ENCODE assay signal across 1 cellular context in the genomic region with DNA sequence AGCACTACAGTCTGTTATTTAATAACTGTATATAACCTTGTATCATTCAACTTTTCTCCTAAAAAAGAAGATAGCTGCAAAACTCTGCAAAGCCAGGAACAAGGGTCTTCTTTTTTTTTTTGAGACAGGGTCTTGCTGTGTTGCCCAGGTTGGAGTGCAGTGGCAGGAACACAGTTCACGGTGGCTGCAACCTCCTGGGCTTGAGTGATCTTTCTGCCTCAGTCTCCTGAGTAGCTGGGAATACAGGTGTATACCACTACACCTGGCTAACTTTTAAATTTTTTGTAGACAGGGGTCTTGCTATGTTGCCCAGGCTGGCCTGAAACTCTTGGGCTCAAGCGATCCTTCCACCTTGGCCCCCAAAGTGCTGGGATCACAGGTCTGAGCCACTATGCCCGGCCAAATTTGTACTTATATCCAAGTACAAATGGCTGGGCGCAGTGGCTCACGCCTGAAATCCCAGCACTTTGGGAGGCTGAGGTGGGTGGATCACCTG.
TF ChIP-seq lines count a peak whose summit lies in the region.

No MANE protein-coding gene starts in this region.

TF ChIP-seq in WTC11, 78 proteins besides CTCF, POLR2A, EP300 and RAD21 (continued from another document):
- TF ChIP-seq, protein P1, sequence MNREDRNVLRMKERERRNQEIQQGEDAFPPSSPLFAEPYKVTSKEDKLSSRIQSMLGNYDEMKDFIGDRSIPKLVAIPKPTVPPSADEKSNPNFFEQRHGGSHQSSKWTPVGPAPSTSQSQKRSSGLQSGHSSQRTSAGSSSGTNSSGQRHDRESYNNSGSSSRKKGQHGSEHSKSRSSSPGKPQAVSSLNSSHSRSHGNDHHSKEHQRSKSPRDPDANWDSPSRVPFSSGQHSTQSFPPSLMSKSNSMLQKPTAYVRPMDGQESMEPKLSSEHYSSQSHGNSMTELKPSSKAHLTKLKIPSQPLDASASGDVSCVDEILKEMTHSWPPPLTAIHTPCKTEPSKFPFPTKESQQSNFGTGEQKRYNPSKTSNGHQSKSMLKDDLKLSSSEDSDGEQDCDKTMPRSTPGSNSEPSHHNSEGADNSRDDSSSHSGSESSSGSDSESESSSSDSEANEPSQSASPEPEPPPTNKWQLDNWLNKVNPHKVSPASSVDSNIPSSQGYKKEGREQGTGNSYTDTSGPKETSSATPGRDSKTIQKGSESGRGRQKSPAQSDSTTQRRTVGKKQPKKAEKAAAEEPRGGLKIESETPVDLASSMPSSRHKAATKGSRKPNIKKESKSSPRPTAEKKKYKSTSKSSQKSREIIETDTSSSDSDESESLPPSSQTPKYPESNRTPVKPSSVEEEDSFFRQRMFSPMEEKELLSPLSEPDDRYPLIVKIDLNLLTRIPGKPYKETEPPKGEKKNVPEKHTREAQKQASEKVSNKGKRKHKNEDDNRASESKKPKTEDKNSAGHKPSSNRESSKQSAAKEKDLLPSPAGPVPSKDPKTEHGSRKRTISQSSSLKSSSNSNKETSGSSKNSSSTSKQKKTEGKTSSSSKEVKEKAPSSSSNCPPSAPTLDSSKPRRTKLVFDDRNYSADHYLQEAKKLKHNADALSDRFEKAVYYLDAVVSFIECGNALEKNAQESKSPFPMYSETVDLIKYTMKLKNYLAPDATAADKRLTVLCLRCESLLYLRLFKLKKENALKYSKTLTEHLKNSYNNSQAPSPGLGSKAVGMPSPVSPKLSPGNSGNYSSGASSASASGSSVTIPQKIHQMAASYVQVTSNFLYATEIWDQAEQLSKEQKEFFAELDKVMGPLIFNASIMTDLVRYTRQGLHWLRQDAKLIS (CRISPR knock-in tag; IDR thresholded peaks at IDR 0.05; ENCODE audit: borderline replicate concordance), result no peak
- TF ChIP-seq FOXJ3 (CRISPR knock-in tag; IDR thresholded peaks at IDR 0.05; ENCODE audit: borderline replicate concordance) (no peak), HMGA2 (CRISPR knock-in tag; IDR thresholded peaks at IDR 0.05) (no peak), ZNF416 (CRISPR knock-in tag; IDR thresholded peaks at IDR 0.05) (no peak), KAT7 (CRISPR knock-in tag; IDR thresholded peaks at IDR 0.05; ENCODE audit: borderline replicate concordance) (no peak), CREB1 (CRISPR knock-in tag; IDR thresholded peaks at IDR 0.05) (no peak), MYBL2 (CRISPR knock-in tag; IDR thresholded peaks at IDR 0.05) (no peak)
